Comparison of ENCODE assay signal across 19 cellular contexts in genomic region chr3:96700322-96701315, GRCh38.
DNase-seq lines count a peak whose midpoint lies in the region; ATAC-seq and TF ChIP-seq lines count a peak whose summit lies in the region.
"Had no signal": no experiment of that assay in that cellular context is flagged by ENCODE, and none has a peak within 500 bp of the region (broad histone marks: within the 10 kb centered on the region; RNA-seq: fewer than 3 reads in every experiment).

No MANE protein-coding gene starts in this region.

- H3K27ac ChIP-seq in C4-2B: no peak overlapping the region
- H3K27ac ChIP-seq in CD8-positive, alpha-beta T cell (ENCODE audit: low read depth, low read length): no peak overlapping the region
- H3K27ac ChIP-seq: ovary, Peyer's patch, transverse colon had no signal

- no peak for ATAC-seq in activated T-cell treated with anti-CD3 and anti-CD28 coated beads, Interleukin-2, amount 50 U/mL, for 72 hours (replicated peaks in 1 of 2)
- ATAC-seq in CD8-positive, alpha-beta T cell: no peak
- ATAC-seq: HCT116; stimulated activated effector memory CD8-positive, alpha-beta T cell treated with anti-CD3 and anti-CD28 coated beads, Interleukin-12 subunit alpha, Interleukin-12 subunit beta, amount 100 ng/mL, for 72 hours had no signal

- H3K27me3 Mint-ChIP-seq in activated T-cell treated with anti-CD3 and anti-CD28 coated beads, Interleukin-2, amount 50 U/mL, for 72 hours (ENCODE audit: low read depth): no peaks in the 10 kb centered on the region
- no peaks in the 10 kb centered on the region for H3K27me3 Mint-ChIP-seq in CD8-positive, alpha-beta T cell (ENCODE audit: low read depth)

- no peak overlapping the region for H3K4me3 ChIP-seq in adipocyte (ENCODE audit: low read length)
- no peak overlapping the region for H3K4me3 ChIP-seq in CD8-positive, alpha-beta T cell (ENCODE audit: low read depth, low read length)
- H3K4me3 ChIP-seq: ovary, Peyer's patch, transverse colon had no signal

- no peak overlapping the region for H3K9ac ChIP-seq in adipocyte (ENCODE audit: low read length)

- peaks cover 12 to 23% of the 10 kb centered on the region in 2 donors for H3K9me3 Mint-ChIP-seq in activated T-cell treated with anti-CD3 and anti-CD28 coated beads, Interleukin-2, amount 50 U/mL, for 72 hours
- H3K9me3 Mint-ChIP-seq in CD8-positive, alpha-beta T cell: peaks cover 11% of the 10 kb centered on the region

- H3K4me3 Mint-ChIP-seq in activated T-cell treated with anti-CD3 and anti-CD28 coated beads, Interleukin-2, amount 50 U/mL, for 72 hours: no peak overlapping the region
- H3K4me3 Mint-ChIP-seq in CD8-positive, alpha-beta T cell: no peak overlapping the region
- H3K4me3 Mint-ChIP-seq: immature natural killer cell; mesothelial cell of epicardium; stimulated activated effector memory CD8-positive, alpha-beta T cell treated with anti-CD3 and anti-CD28 coated beads, Interleukin-12 subunit alpha, Interleukin-12 subunit beta, amount 100 ng/mL, for 72 hours had no signal

- peak; percentile 16 for DNase-seq in HT1080 (ENCODE audit: low read depth)
- peak; percentile 18 for DNase-seq in adipocyte (ENCODE audit: low read depth)
- peak; percentile 58 for DNase-seq in islet precursor cell
- no peak for DNase-seq in stimulated activated CD4-positive, alpha-beta T cell treated with anti-CD3 and anti-CD28 coated beads, Interleukin-15, amount 100 ng/mL, for 24 hours
- DNase-seq in activated T-cell treated with anti-CD3 and anti-CD28 coated beads, Interleukin-2, amount 50 U/mL, for 72 hours: no peak
- DNase-seq in globus pallidus (ENCODE audit: low spot score): no peak
- no peak for DNase-seq in CD8-positive, alpha-beta T cell
- DNase-seq: activated gamma-delta T cell; DMS79 treated with DMSO at 0.1 percent for 48 hours; effector CD4-positive, alpha-beta T cell; immature natural killer cell; NCI-H1105; ovary; Peyer's patch; transverse colon had no signal

- H3K9me3 ChIP-seq in adipocyte (ENCODE audit: control insufficient read depth, low read length): peaks cover 8% of the 10 kb centered on the region
- no peaks in the 10 kb centered on the region for H3K9me3 ChIP-seq in CD8-positive, alpha-beta T cell (ENCODE audit: low read length)
- H3K9me3 ChIP-seq: ovary, transverse colon had no signal

- POLR2A ChIA-PET in CD8-positive, alpha-beta T cell (lab: Charles Lee): no interaction called here

- CTCF ChIA-PET in CD8-positive, alpha-beta T cell (lab: Charles Lee): no interaction called here

- no peak overlapping the region for H3K27ac Mint-ChIP-seq in activated T-cell treated with anti-CD3 and anti-CD28 coated beads, Interleukin-2, amount 50 U/mL, for 72 hours
- H3K27ac Mint-ChIP-seq in CD8-positive, alpha-beta T cell: no peak overlapping the region
- H3K27ac Mint-ChIP-seq: immature natural killer cell; mesothelial cell of epicardium; stimulated activated effector memory CD8-positive, alpha-beta T cell treated with anti-CD3 and anti-CD28 coated beads, Interleukin-12 subunit alpha, Interleukin-12 subunit beta, amount 100 ng/mL, for 72 hours had no signal

- TF ChIP-seq CTCF in C4-2B (conservative IDR thresholded peaks at IDR 0.05): peak; percentile 43
- no peak for TF ChIP-seq CTCF in CD8-positive, alpha-beta T cell (IDR thresholded peaks at IDR 0.05)

- no peaks in the 10 kb centered on the region for H3K4me1 ChIP-seq in adipocyte (ENCODE audit: control insufficient read depth, insufficient read depth, low read length)
- H3K4me1 ChIP-seq in CD8-positive, alpha-beta T cell (ENCODE audit: insufficient read depth, low read length): no peaks in the 10 kb centered on the region
- H3K4me1 ChIP-seq: Peyer's patch had no signal

- H3K27me3 ChIP-seq in adipocyte (replicated peaks; ENCODE audit: control insufficient read depth, insufficient read depth, low read length): no peaks in the 10 kb centered on the region
- no peaks in the 10 kb centered on the region for H3K27me3 ChIP-seq in CD8-positive, alpha-beta T cell (ENCODE audit: insufficient read depth, low read length)
- H3K27me3 ChIP-seq: ovary, Peyer's patch, transverse colon had no signal

- no peaks in the 10 kb centered on the region for H3K36me3 ChIP-seq in adipocyte (ENCODE audit: control insufficient read depth, insufficient read depth, low read length, severe bottlenecking)
- H3K36me3 ChIP-seq in CD8-positive, alpha-beta T cell (ENCODE audit: insufficient read depth, low read length): no peaks in the 10 kb centered on the region
- H3K36me3 ChIP-seq: ovary, Peyer's patch, transverse colon had no signal

- peaks cover 0 to 2% of the 10 kb centered on the region in 2 donors for H3K36me3 Mint-ChIP-seq in activated T-cell treated with anti-CD3 and anti-CD28 coated beads, Interleukin-2, amount 50 U/mL, for 72 hours (ENCODE audit: insufficient read depth in 2 of 2)
- H3K36me3 Mint-ChIP-seq in CD8-positive, alpha-beta T cell: no peaks in the 10 kb centered on the region
- H3K36me3 Mint-ChIP-seq: immature natural killer cell; stimulated activated effector memory CD8-positive, alpha-beta T cell treated with anti-CD3 and anti-CD28 coated beads, Interleukin-12 subunit alpha, Interleukin-12 subunit beta, amount 100 ng/mL, for 72 hours had no signal

- no peaks in the 10 kb centered on the region for H3K4me1 Mint-ChIP-seq in activated T-cell treated with anti-CD3 and anti-CD28 coated beads, Interleukin-2, amount 50 U/mL, for 72 hours (ENCODE audit: low read depth)
- no peaks in the 10 kb centered on the region for H3K4me1 Mint-ChIP-seq in CD8-positive, alpha-beta T cell (ENCODE audit: low read depth)
- H3K4me1 Mint-ChIP-seq: immature natural killer cell; stimulated activated effector memory CD8-positive, alpha-beta T cell treated with anti-CD3 and anti-CD28 coated beads, Interleukin-12 subunit alpha, Interleukin-12 subunit beta, amount 100 ng/mL, for 72 hours had no signal

- intact Hi-C loops in CD8-positive, alpha-beta T cell (cut with DNase I, micrococcal nuclease): no loop called here

Comparison
In these comparisons a context has a peak if more than half of its experiments do, and no peak if none do; other contexts are left out.
1. DNase-seq: peak in HT1080 (single experiment), adipocyte (single experiment) and islet precursor cell (single experiment); none in stimulated activated CD4-positive, alpha-beta T cell treated with anti-CD3 and anti-CD28 coated beads, Interleukin-15, amount 100 ng/mL, for 24 hours (single experiment), activated T-cell treated with anti-CD3 and anti-CD28 coated beads, Interleukin-2, amount 50 U/mL, for 72 hours (0 of 2), globus pallidus (single experiment) and CD8-positive, alpha-beta T cell (0 of 7).